In genomic region chr21:31612889-31613785, GRCh38 we compare ENCODE assay signal across 14 cellular contexts. TPM values are rescaled to one million over a fixed set of nuclear protein-coding genes. Genes with fewer than 3 reads are reported as not detected.
DNase-seq lines count a peak whose midpoint lies in the region; ATAC-seq and TF ChIP-seq lines count a peak whose summit lies in the region.
"Had no signal": no experiment of that assay in that cellular context is flagged by ENCODE, and none has a peak within 500 bp of the region (broad histone marks: within the 10 kb centered on the region; RNA-seq: fewer than 3 reads in every experiment).

No MANE protein-coding gene starts in this region.

- no peak overlapping the region for H3K18ac ChIP-seq in neuronal stem cell (ENCODE audit: low read length)

- POLR2A ChIA-PET in RWPE1 (lab: Yijun Ruan, JAX; ENCODE audit: low non-redundant PET) = no interaction called here

- peak overlapping the region in 1 of 2 donors; percentile 25 for H3K4me3 ChIP-seq in neuronal stem cell (ENCODE audit: low read length in 2 of 2)
- H3K4me3 ChIP-seq: gastroesophageal sphincter, thoracic aorta had no signal

- no peak overlapping the region for H2BK12ac ChIP-seq in neuronal stem cell (ENCODE audit: low read length)

- H3K9me3 ChIP-seq in neuronal stem cell (replicated peaks in 1 of 2; ENCODE audit: control insufficient read depth in 2 of 2, insufficient read depth in 1 of 2, low read depth in 1 of 2, low read length in 2 of 2) = peaks cover 0 to 3% of the 10 kb centered on the region in 2 donors
- H3K9me3 ChIP-seq: thoracic aorta had no signal

- H3K4me1 Mint-ChIP-seq in CD14-positive monocyte (peaks cover 13% of the 10 kb centered on the region), endothelial cell (ENCODE audit: unreplicated experiment) (no peaks in the 10 kb centered on the region), Calu3 (ENCODE audit: low read depth, unreplicated experiment) (no peaks in the 10 kb centered on the region)
- H3K4me1 Mint-ChIP-seq: central memory CD8-positive, alpha-beta T cell had no signal

- peaks cover 4 to 6% of the 10 kb centered on the region in 2 donors for H3K4me1 ChIP-seq in neuronal stem cell (ENCODE audit: control insufficient read depth in 2 of 2, insufficient read depth in 1 of 2, low read depth in 1 of 2, low read length in 2 of 2)
- H3K4me1 ChIP-seq: gastroesophageal sphincter had no signal

- H3K4ac ChIP-seq in neuronal stem cell (ENCODE audit: low read length) = no peak overlapping the region

- no peak overlapping the region for H4K8ac ChIP-seq in neuronal stem cell (ENCODE audit: low read depth, low read length)

- CTCF ChIA-PET in RWPE1 (lab: Yijun Ruan, JAX) (interaction anchor here (0.6 kb wide), 1 partner anchor 432 kb away, joined by 3 read pairs; no protein-coding TSS in a partner anchor), Calu3 (lab: Charles Lee) (no interaction called here)

- H3K27me3 Mint-ChIP-seq in CD14-positive monocyte (ENCODE audit: low read depth in 3 of 3) = peaks cover 6 to 11% (median 7%) of the 10 kb centered on the region in 3 donors
- no peaks in the 10 kb centered on the region for H3K27me3 Mint-ChIP-seq in endothelial cell (ENCODE audit: unreplicated experiment)
- peaks cover 12% of the 10 kb centered on the region for H3K27me3 Mint-ChIP-seq in Calu3 (ENCODE audit: unreplicated experiment)

- no peaks in the 10 kb centered on the region for H3K27me3 ChIP-seq in neuronal stem cell (ENCODE audit: control insufficient read depth in 3 of 3, insufficient read depth in 3 of 3, low read depth in 1 of 3, low read length in 3 of 3)

- no peak for TF ChIP-seq CTCF in CD14-positive monocyte (IDR thresholded peaks at IDR 0.05)
- TF ChIP-seq CTCF in endothelial cell (IDR thresholded peaks at IDR 0.05; ENCODE audit: unreplicated experiment) = no peak
- no peak for TF ChIP-seq CTCF in RWPE1 (conservative IDR thresholded peaks at IDR 0.05; ENCODE audit: low read depth)
- TF ChIP-seq CTCF in Calu3 (IDR thresholded peaks at IDR 0.05; ENCODE audit: unreplicated experiment) = no peak

- H3K36me3 Mint-ChIP-seq in CD14-positive monocyte (peaks cover 0 to 3% of the 10 kb centered on the region in 2 donors), endothelial cell (ENCODE audit: low read depth, unreplicated experiment) (peaks cover 11% of the 10 kb centered on the region), Calu3 (ENCODE audit: insufficient read depth, unreplicated experiment) (peaks cover 6% of the 10 kb centered on the region)
- H3K36me3 Mint-ChIP-seq: WTC11 had no signal

- H2BK15ac ChIP-seq in neuronal stem cell (ENCODE audit: low read length) = no peak overlapping the region

- no peaks in the 10 kb centered on the region for H3K79me1 ChIP-seq in neuronal stem cell (ENCODE audit: low read depth, low read length)

- no peak overlapping the region for H3K14ac ChIP-seq in neuronal stem cell (ENCODE audit: low read length)

- no peaks in the 10 kb centered on the region for H3K36me3 ChIP-seq in neuronal stem cell (replicated peaks in 1 of 2; ENCODE audit: control insufficient read depth in 2 of 2, insufficient read depth in 2 of 2, low read length in 2 of 2)
- H3K36me3 ChIP-seq: gastroesophageal sphincter, thoracic aorta had no signal

- WGBS in neuronal stem cell (ENCODE audit: extremely low coverage in 2 of 2, insufficient read length in 2 of 2, insufficient replicate concordance in 1 of 2), 2 donors = no CpG with 5 or more reads among the region's 22 CpGs

- H3K27ac Mint-ChIP-seq in CD14-positive monocyte (peak overlapping the region; percentile 62 to 91 (median 83)), endothelial cell (ENCODE audit: unreplicated experiment) (peak overlapping the region; percentile 7), Calu3 (ENCODE audit: unreplicated experiment) (no peak overlapping the region)
- H3K27ac Mint-ChIP-seq: WTC11 had no signal

- intact Hi-C loops in CD14-positive monocyte (cut with micrococcal nuclease) = no loop called here
- intact Hi-C loops in Calu3 (cut with micrococcal nuclease; ENCODE audit: unreplicated experiment) = no loop called here

- H3K27ac ChIP-seq in neuronal stem cell (replicated peaks; ENCODE audit: low read length) (peak overlapping the region; percentile 61), RWPE1 (no peak overlapping the region)
- H3K27ac ChIP-seq: gastroesophageal sphincter, thoracic aorta had no signal

- H2AFZ ChIP-seq in neuronal stem cell (ENCODE audit: low read length) = peak overlapping the region; percentile 92

- H3K23ac ChIP-seq in neuronal stem cell (ENCODE audit: low read depth, low read length, poor library complexity) = no peak overlapping the region

- H3K9me3 Mint-ChIP-seq in CD14-positive monocyte (peaks cover 16 to 25% (median 19%) of the 10 kb centered on the region in 7 donors), endothelial cell (ENCODE audit: unreplicated experiment) (no peaks in the 10 kb centered on the region), Calu3 (ENCODE audit: low read depth, unreplicated experiment) (no peaks in the 10 kb centered on the region)
- H3K9me3 Mint-ChIP-seq: central memory CD8-positive, alpha-beta T cell had no signal

- DNase-seq in CD14-positive monocyte (ENCODE audit: low spot score) (peak; percentile 50), Kasumi-1 (lab: John Stamatoyannopoulos, UW) (peak; percentile 19 to 29), endothelial cell (ENCODE audit: low spot score) (no peak), neuronal stem cell (ENCODE audit: low spot score) (peak; percentile 36), GDM1 (lab: John Stamatoyannopoulos, UW) (no peak), RWPE1 (ENCODE audit: low spot score) (no peak), Calu3 (no peak)
- DNase-seq: activated effector memory CD4-positive, alpha-beta T cell treated with Interleukin-2 at 50 U/mL for 16 hours; posterior cingulate gyrus had no signal

- no peak overlapping the region for H2AK5ac ChIP-seq in neuronal stem cell (ENCODE audit: low read depth, low read length)

- no peak overlapping the region for H4K91ac ChIP-seq in neuronal stem cell (ENCODE audit: low read depth, low read length, poor library complexity)

- H3K9ac ChIP-seq in neuronal stem cell (ENCODE audit: low read depth, low read length, poor library complexity) = no peak overlapping the region

- no peak overlapping the region for H2BK120ac ChIP-seq in neuronal stem cell (ENCODE audit: low read depth, low read length)

- no peak overlapping the region for H3K4me2 ChIP-seq in neuronal stem cell (ENCODE audit: insufficient read depth, low read length, poor library complexity, severe bottlenecking)

- no TSS peak for BruUV-seq in Calu3 (replicated peaks; lab: Mats Ljungman, UMichigan)

- no peak for ATAC-seq in GM19395 (IDR thresholded peaks at IDR 0.05; ENCODE audit: unreplicated experiment)
- ATAC-seq: gastroesophageal sphincter, WTC11 had no signal

- H3K4me3 Mint-ChIP-seq in CD14-positive monocyte (peak overlapping the region; percentile 45 to 77), endothelial cell (ENCODE audit: unreplicated experiment) (no peak overlapping the region), Calu3 (ENCODE audit: low read depth, unreplicated experiment) (no peak overlapping the region)
- H3K4me3 Mint-ChIP-seq: central memory CD8-positive, alpha-beta T cell; WTC11 had no signal

- H2BK5ac ChIP-seq in neuronal stem cell (ENCODE audit: low read length) = no peak overlapping the region

RNA-seq across cellular contexts. Expression of gene SOD1, which starts 46.4 kb away (rescaled TPM):
- polyA plus RNA-seq in CD14-positive monocyte = 100 to 1,000 TPM; 157 to 174 TPM
- total RNA-seq in endothelial cell (ENCODE audit: unreplicated experiment) (145 TPM), Calu3 (2022) (223 and 227 TPM in 2 replicates)
- polyA plus RNA-seq in neuronal stem cell (2013, experiment 1 of 2) = 203 TPM
- polyA plus RNA-seq in neuronal stem cell (2013, experiment 2 of 2) = 206 TPM

Comparison
In these comparisons a context has a peak if more than half of its experiments do, and no peak if none do; other contexts are left out.
1. DNase-seq: peak in CD14-positive monocyte (single experiment), Kasumi-1 (2 of 2) and neuronal stem cell (single experiment); none in endothelial cell (single experiment), GDM1 (single experiment), RWPE1 (single experiment) and Calu3 (single experiment).
2. H3K4me3 Mint-ChIP-seq: peak in CD14-positive monocyte (2 of 2); none in endothelial cell (single experiment) and Calu3 (single experiment).